Comparison of ENCODE assay signal across 7 cellular contexts in the genomic region with DNA sequence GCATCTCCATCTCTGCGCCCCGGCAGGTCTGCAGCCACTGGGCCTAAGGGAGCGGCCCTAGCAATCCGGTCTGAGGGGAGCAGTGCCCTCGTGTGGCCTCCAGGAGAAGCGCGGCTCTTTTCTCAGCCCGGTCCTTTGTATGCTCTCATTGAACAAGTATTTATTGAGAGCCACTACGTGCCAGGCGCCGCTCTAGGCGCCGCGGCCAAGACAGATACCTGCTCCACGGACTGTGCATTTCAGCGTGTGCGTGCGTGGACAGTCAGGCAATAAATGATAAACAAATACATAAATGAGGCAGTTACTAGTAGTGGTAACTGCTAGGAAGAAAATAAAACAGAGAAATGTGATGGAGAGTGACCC. TPM values are rescaled to one million over a fixed set of nuclear protein-coding genes. Genes with fewer than 3 reads are reported as not detected.
DNase-seq lines count a peak whose midpoint lies in the region; ATAC-seq and TF ChIP-seq lines count a peak whose summit lies in the region.

No MANE protein-coding gene starts in this region.

- H3K27me3 ChIP-seq in adrenal gland, result no peaks in the 10 kb centered on the region

- no peak overlapping the region for H3K27ac ChIP-seq in adrenal gland

- no peak for TF ChIP-seq POLR2A in adrenal gland (IDR thresholded peaks at IDR 0.05)

- CTCF ChIA-PET in T-cell (lab: Charles Lee), result interaction anchor here (1.0 to 2.0 kb wide), 4 partner anchors 72 to 118 kb away, joined by 5 to 19 read pairs (median 14); no protein-coding TSS in a partner anchor

- H3K4me1 Mint-ChIP-seq in T-cell, result peaks cover 8 to 10% (median 8%) of the 10 kb centered on the region in 3 donors

- H3K36me3 ChIP-seq in adrenal gland (replicated peaks in 1 of 2), result no peaks in the 10 kb centered on the region

- peaks cover 4 to 7% of the 10 kb centered on the region in 2 donors for H3K4me1 ChIP-seq in adrenal gland (replicated peaks in 1 of 2)

- in situ Hi-C loops in GM13977 (cut with MboI; ENCODE audit: low pct_unique_long_range_greater_than_20kb, low sequenced_read_pairs, unreplicated experiment), result no loop called here

- TF ChIP-seq CTCF in GM13977 (IDR thresholded peaks at IDR 0.05; ENCODE audit: extremely low read depth, insufficient read depth, missing control alignments) (peak; percentile 94), adrenal gland (IDR thresholded peaks at IDR 0.05) (peak; percentile 75 to 89 (median 86))

- H3K4me3 Mint-ChIP-seq in T-cell, result peak overlapping the region; percentile 54 to 67 (median 62)

- H3K27ac Mint-ChIP-seq in T-cell, result peak overlapping the region in 1 of 2 donors; percentile 72

- ATAC-seq in HG02852 (IDR thresholded peaks at IDR 0.05; ENCODE audit: unreplicated experiment) (peak; percentile 95), T-cell (replicated peaks in 1 of 4) (peak; percentile 90 to 96 (median 94)), left ventricle myocardium superior (peak; percentile 92)

- DNase-seq in GM13977 (ENCODE audit: low spot score) (peak; percentile 89), NCI-H1436 (lab: John Stamatoyannopoulos, UW) (peak; percentile 80), T-cell (peak in 33 of 34 experiments; percentile 40 to 73 (median 61)), adrenal gland (peak; percentile 80 to 96 (median 88)), left ventricle myocardium superior (peak; percentile 86), retina (peak; percentile 93)

- no peaks in the 10 kb centered on the region for H3K9me3 Mint-ChIP-seq in T-cell

- no peaks in the 10 kb centered on the region for H3K9me3 ChIP-seq in adrenal gland (replicated peaks in 1 of 3)

- intact Hi-C loops in adrenal gland (cut with DNase I) (loop anchor here (5.0 to 10.0 kb wide), 2 partner anchors 190 to 203 kb away; no protein-coding TSS in a partner anchor), left ventricle myocardium superior (cut with micrococcal nuclease) (loop anchor here (10.0 kb wide), 1 partner anchor 183 kb away; a partner anchor contains a TSS)

- no peaks in the 10 kb centered on the region for H3K36me3 Mint-ChIP-seq in T-cell

- WGBS in adrenal gland, 4 donors, result 0 to 1% (median 1%) methylated on average over 14 to 18 of the region's 18 CpGs

- no peak overlapping the region for H3K4me3 ChIP-seq in adrenal gland

- POLR2A ChIA-PET in T-cell (lab: Charles Lee), result no interaction called here

- peaks cover 3 to 7% of the 10 kb centered on the region in 2 donors for H3K27me3 Mint-ChIP-seq in T-cell

RNA-seq across cellular contexts. Expression of a gene that starts 2.3 kb away (rescaled TPM):
- total RNA-seq in T-cell, result under 1 TPM in 1 of 5 donors, not detected in 4; 0.18 TPM
- not detected for total RNA-seq in adrenal gland
- under 1 TPM in 2 of 3 donors, not detected in 1; 0.13 to 0.32 TPM for polyA plus RNA-seq in adrenal gland
- total RNA-seq in left ventricle myocardium superior, result not detected

RNA-seq across cellular contexts. Expression of a gene that starts 11.3 kb away (rescaled TPM):
- total RNA-seq in T-cell (1 to 10 TPM in 3 of 5 donors, under 1 TPM in 2; 0.47 to 2.8 (median 1.9) TPM), adrenal gland (1 to 10 TPM in 7 of 8 donors, under 1 TPM in 1; 0.54 to 9.8 (median 5.0) TPM), left ventricle myocardium superior (21.9 TPM)
- polyA plus RNA-seq in adrenal gland, result 1 to 10 TPM; 3.0 to 6.2 (median 5.6) TPM

RNA-seq across cellular contexts. Expression of a gene that starts 43.9 kb away (rescaled TPM):
- total RNA-seq in T-cell (100 to 1,000 TPM; 184 to 220 (median 203) TPM), adrenal gland (100 to 1,000 TPM in 4 of 8 donors, 10 to 100 TPM in 4; 64.3 to 141 (median 112) TPM), left ventricle myocardium superior (66.1 TPM)
- 100 to 1,000 TPM in 1 of 3 donors, 10 to 100 TPM in 2; 58.2 to 141 (median 70.9) TPM for polyA plus RNA-seq in adrenal gland

RNA-seq across cellular contexts. Expression of a gene that starts 54.8 kb away (rescaled TPM):
- total RNA-seq in T-cell (10 to 100 TPM; 26.9 to 32.2 (median 28.1) TPM), adrenal gland (100 to 1,000 TPM in 2 of 8 donors, 10 to 100 TPM in 6; 49.1 to 194 (median 74.1) TPM), left ventricle myocardium superior (68.1 TPM)
- 100 to 1,000 TPM in 1 of 3 donors, 10 to 100 TPM in 2; 68.1 to 130 (median 97.5) TPM for polyA plus RNA-seq in adrenal gland
